ENCODE assay signal across 8 cellular contexts in genomic region chr12:102062419-102062806, GRCh38. TPM values are rescaled to one million over a fixed set of nuclear protein-coding genes. Genes with fewer than 3 reads are reported as not detected.
A peak's percentile ranks its signal among the peaks of the same experiment; 100 is the strongest.
DNase-seq lines count a peak whose midpoint lies in the region; ATAC-seq and TF ChIP-seq lines count a peak whose summit lies in the region.

No MANE protein-coding gene starts in this region.

- H3K4me1 Mint-ChIP-seq in CD4-positive, alpha-beta memory T cell, result peaks cover 22 to 41% (median 31%) of the 10 kb centered on the region in 4 donors

- H2AFZ ChIP-seq in MM.1S (ENCODE audit: low read length) (peak overlapping the region; percentile 36), osteoblast (ENCODE audit: low read length) (peak overlapping the region; percentile 92)

- POLR2A ChIA-PET in CD4-positive, alpha-beta memory T cell (lab: Charles Lee; ENCODE audit: partially characterized antibody), result interaction anchor here (0.8 to 2.3 kb wide), 8 partner anchors 9 to 655 kb away, joined by 3 to 23 read pairs (median 4); partner anchors contain the start of genes ARL1, NUP37 and PARPBP

- H3F3A ChIP-seq in MM.1S (ENCODE audit: insufficient read depth, low read length), result peaks cover 7% of the 10 kb centered on the region; the same call in 1 of the 2 replicates

- no peak for DNase-seq in CD4-positive, alpha-beta memory T cell
- DNase-seq in MM.1S, result no peak
- DNase-seq in osteoblast (ENCODE audit: insufficient read length, low spot score, missing footprints), result no peak
- DNase-seq in midbrain (lab: John Stamatoyannopoulos, UW), result no peak
- no peak for DNase-seq in left lung

- no peak overlapping the region for H3K9ac ChIP-seq in MM.1S (ENCODE audit: low read length)

- intact Hi-C loops in CD4-positive, alpha-beta memory T cell (cut with micrococcal nuclease), result loop anchor here (1.0 to 10.0 kb wide), 5 partner anchors 58 to 365 kb away; partner anchors contain the start of genes CHPT1, DRAM1, GNPTAB and NUP37
- intact Hi-C loops in left lung (cut with DNase I), result no loop called here

- H3K36me3 Mint-ChIP-seq in CD4-positive, alpha-beta memory T cell, result peaks cover 19 to 27% of the 10 kb centered on the region in 2 donors

- no peaks in the 10 kb centered on the region for H3K9me3 ChIP-seq in CD4-positive, alpha-beta memory T cell (ENCODE audit: control insufficient read depth in 1 of 2, low read length in 2 of 2)
- H3K9me3 ChIP-seq in MM.1S (replicated peaks; ENCODE audit: insufficient read depth, low read length) (no peaks in the 10 kb centered on the region), ectodermal cell (ENCODE audit: control insufficient read depth, low read length) (no peaks in the 10 kb centered on the region), osteoblast (ENCODE audit: low read depth, low read length) (no peaks in the 10 kb centered on the region), left lung (no peaks in the 10 kb centered on the region)

- H3K4me2 ChIP-seq in MM.1S (ENCODE audit: low read depth, low read length) (peak overlapping the region; percentile 37), osteoblast (ENCODE audit: insufficient read depth, low read length) (peak overlapping the region; percentile 82)

- H4K20me1 ChIP-seq in MM.1S (ENCODE audit: insufficient read depth, low read length), result no peaks in the 10 kb centered on the region
- no peaks in the 10 kb centered on the region for H4K20me1 ChIP-seq in osteoblast (ENCODE audit: insufficient read depth, low read length)

- no peaks in the 10 kb centered on the region for H3K36me3 ChIP-seq in CD4-positive, alpha-beta memory T cell (ENCODE audit: insufficient read depth, low read length)
- H3K36me3 ChIP-seq in MM.1S (replicated peaks; ENCODE audit: insufficient read depth, low read length) (no peaks in the 10 kb centered on the region), ectodermal cell (ENCODE audit: control insufficient read depth, insufficient read depth, low read length) (no peaks in the 10 kb centered on the region), osteoblast (ENCODE audit: insufficient read depth, low read length) (peaks cover 6% of the 10 kb centered on the region), left lung (peaks cover 0 to 3% of the 10 kb centered on the region in 2 donors)

- H3K4me3 ChIP-seq in CD4-positive, alpha-beta memory T cell (ENCODE audit: low read length in 2 of 2), result no peak overlapping the region
- H3K4me3 ChIP-seq in MM.1S (ENCODE audit: low read length), result peak overlapping the region; percentile 91
- peak overlapping the region; percentile 82 for H3K4me3 ChIP-seq in ectodermal cell (ENCODE audit: insufficient read depth, low read depth, low read length)
- peak overlapping the region; percentile 95 for H3K4me3 ChIP-seq in osteoblast (ENCODE audit: insufficient read depth, low read length)
- peak overlapping the region in 1 of 2 donors; percentile 84 for H3K4me3 ChIP-seq in left lung

- H3K79me2 ChIP-seq in MM.1S (ENCODE audit: low read length) (peaks cover 5% of the 10 kb centered on the region; the same call in 1 of the 2 replicates), osteoblast (ENCODE audit: insufficient read depth, low read length) (peaks cover 11% of the 10 kb centered on the region)

- CTCF ChIA-PET in CD4-positive, alpha-beta memory T cell (lab: Charles Lee; ENCODE audit: partially characterized antibody), result no interaction called here

- no peaks in the 10 kb centered on the region for H3K27me3 ChIP-seq in CD4-positive, alpha-beta memory T cell (ENCODE audit: insufficient read depth, low read length)
- H3K27me3 ChIP-seq in MM.1S (replicated peaks; ENCODE audit: insufficient read depth, low read length) (no peaks in the 10 kb centered on the region), ectodermal cell (ENCODE audit: control insufficient read depth, insufficient read depth, low read length, poor library complexity, severe bottlenecking) (no peaks in the 10 kb centered on the region), osteoblast (ENCODE audit: insufficient read depth, low read length) (no peaks in the 10 kb centered on the region), left lung (no peaks in the 10 kb centered on the region)

- WGBS in ectodermal cell, 2 experiments, result 86 to 87% methylated on average over 11 of the region's 11 CpGs

- peak overlapping the region; percentile 94 to 100 (median 98) for H3K4me3 Mint-ChIP-seq in CD4-positive, alpha-beta memory T cell

- peaks cover 31% of the 10 kb centered on the region for H3K4me1 ChIP-seq in CD4-positive, alpha-beta memory T cell (ENCODE audit: insufficient read depth, low read length)
- H3K4me1 ChIP-seq in MM.1S (ENCODE audit: low read length) (no peaks in the 10 kb centered on the region), ectodermal cell (ENCODE audit: control insufficient read depth, insufficient read depth, low read length) (no peaks in the 10 kb centered on the region), osteoblast (ENCODE audit: insufficient read depth, low read length) (peaks cover 10% of the 10 kb centered on the region), left lung (peaks cover 6% of the 10 kb centered on the region in 2 donors)

- peak overlapping the region; percentile 98 to 99 (median 99) for H3K27ac Mint-ChIP-seq in CD4-positive, alpha-beta memory T cell

- H3K9me3 Mint-ChIP-seq in CD4-positive, alpha-beta memory T cell, result no peaks in the 10 kb centered on the region

- H3K27ac ChIP-seq in CD4-positive, alpha-beta memory T cell (ENCODE audit: low read depth, low read length), result peak overlapping the region; percentile 97
- H3K27ac ChIP-seq in MM.1S (ENCODE audit: low read length) (no peak overlapping the region), ectodermal cell (ENCODE audit: insufficient read depth, low read depth, low read length, poor library complexity, severe bottlenecking) (no peak overlapping the region), osteoblast (ENCODE audit: low read depth, low read length) (peak overlapping the region; percentile 86), left lung (no peak overlapping the region)

- no peak for TF ChIP-seq CTCF in MM.1S (IDR thresholded peaks at IDR 0.05; ENCODE audit: low read length)
- TF ChIP-seq CTCF in osteoblast (IDR thresholded peaks at IDR 0.05; ENCODE audit: extremely low read depth, low read depth, low read length), result no peak
- TF ChIP-seq CTCF in left lung (IDR thresholded peaks at IDR 0.05), result no peak

- H3K9me2 ChIP-seq in MM.1S (replicated peaks; ENCODE audit: insufficient read depth, low read length), result no peaks in the 10 kb centered on the region

- ATAC-seq in GM18498 (IDR thresholded peaks at IDR 0.05; ENCODE audit: unreplicated experiment), result no peak
- ATAC-seq in HG03025 (IDR thresholded peaks at IDR 0.05; ENCODE audit: low FRiP score, unreplicated experiment), result no peak
- ATAC-seq in left lung, result no peak

- peaks cover 2 to 3% of the 10 kb centered on the region in 2 donors for H3K27me3 Mint-ChIP-seq in CD4-positive, alpha-beta memory T cell

RNA-seq across cellular contexts. Expression of gene WASHC3, which starts 0.6 kb away (rescaled TPM):
- total RNA-seq in CD4-positive, alpha-beta memory T cell, result 10 to 100 TPM; 44.6 to 46.5 TPM
- polyA plus RNA-seq in CD4-positive, alpha-beta memory T cell, result 100 to 1,000 TPM in 1 of 2 donors, 10 to 100 TPM in 1; 94.1 to 107 TPM
- polyA plus RNA-seq in ectodermal cell (2013, experiment 1 of 4), result 23.4 TPM
- 23.8 TPM for polyA plus RNA-seq in ectodermal cell (2013, experiment 2 of 4)
- polyA plus RNA-seq in ectodermal cell (2013, experiment 3 of 4), result 23.7 TPM
- polyA plus RNA-seq in ectodermal cell (2013, experiment 4 of 4), result 26.1 TPM
- total RNA-seq in osteoblast (113 and 136 TPM in 2 replicates), left lung (10 to 100 TPM; 31.8 to 45.9 TPM)

RNA-seq across cellular contexts. Expression of gene NUP37, which starts 57.5 kb away (rescaled TPM):
- 10 to 100 TPM; 17.0 to 18.8 TPM for total RNA-seq in CD4-positive, alpha-beta memory T cell
- polyA plus RNA-seq in CD4-positive, alpha-beta memory T cell, result 10 to 100 TPM; 32.6 to 34.5 TPM
- 52.5 TPM for polyA plus RNA-seq in ectodermal cell (2013, experiment 1 of 4)
- polyA plus RNA-seq in ectodermal cell (2013, experiment 2 of 4), result 52.9 TPM
- 53.9 TPM for polyA plus RNA-seq in ectodermal cell (2013, experiment 3 of 4)
- polyA plus RNA-seq in ectodermal cell (2013, experiment 4 of 4), result 53.6 TPM
- total RNA-seq in osteoblast (24.6 and 25.3 TPM in 2 replicates), left lung (10 to 100 TPM; 22.7 to 26.2 TPM)

RNA-seq across cellular contexts. Expression of gene PARPBP, which starts 57.6 kb away (rescaled TPM):
- total RNA-seq in CD4-positive, alpha-beta memory T cell, result 1 to 10 TPM; 2.3 to 2.6 TPM
- 1 to 10 TPM; 2.1 to 2.8 TPM for polyA plus RNA-seq in CD4-positive, alpha-beta memory T cell
- polyA plus RNA-seq in ectodermal cell (2013, experiment 1 of 4), result 37.4 TPM
- 33.3 TPM for polyA plus RNA-seq in ectodermal cell (2013, experiment 2 of 4)
- 30.4 TPM for polyA plus RNA-seq in ectodermal cell (2013, experiment 3 of 4)
- polyA plus RNA-seq in ectodermal cell (2013, experiment 4 of 4), result 30.5 TPM
- total RNA-seq in osteoblast (5.8 and 6.5 TPM in 2 replicates), left lung (1 to 10 TPM; 4.4 to 4.7 TPM)

Comparison
In these comparisons a context has a peak if more than half of its experiments do, and no peak if none do; other contexts are left out.
1. H3K27ac ChIP-seq: peak in CD4-positive, alpha-beta memory T cell (single experiment) and osteoblast (single experiment); none in MM.1S (single experiment), ectodermal cell (single experiment) and left lung (0 of 2).
2. H3K4me3 ChIP-seq: peak in MM.1S (single experiment), ectodermal cell (single experiment) and osteoblast (single experiment); none in CD4-positive, alpha-beta memory T cell (0 of 2).